Comparison of ENCODE assay signal across 17 cellular contexts in the genomic region with DNA sequence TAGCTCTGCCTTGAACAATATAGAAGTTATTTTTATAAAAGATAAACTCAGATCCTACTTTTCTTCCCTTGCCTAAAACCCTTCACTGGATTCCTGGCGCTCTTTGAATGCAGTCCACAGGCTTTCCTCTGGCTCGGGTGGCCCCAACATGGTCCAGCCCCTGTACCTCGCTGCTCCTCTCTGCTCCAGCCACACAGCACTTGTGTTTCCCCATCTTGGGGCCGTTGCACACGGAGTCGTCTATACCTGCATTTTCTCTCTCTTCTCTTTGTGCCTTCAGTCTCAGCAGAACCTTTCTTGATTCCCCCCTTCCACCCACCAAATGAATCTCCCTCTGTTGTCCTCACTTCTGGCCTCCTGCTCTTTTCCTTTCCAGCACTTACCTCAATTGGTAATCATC.
"Had no signal": no experiment of that assay in that cellular context is flagged by ENCODE, and none has a peak within 500 bp of the region (broad histone marks: within the 10 kb centered on the region; RNA-seq: fewer than 3 reads in every experiment).

No MANE protein-coding gene starts in this region.

- H3K9me3 Mint-ChIP-seq: activated CD4-positive, alpha-beta memory T cell treated with anti-CD3 and anti-CD28 coated beads, Interleukin-2, amount 10 ng/mL, durations not matched to agents 7 days and 5 days; activated naive CD4-positive, alpha-beta T cell treated with anti-CD3 and anti-CD28 coated beads, Interleukin-2, amount 50 U/mL, for 72 hours; effector memory CD8-positive, alpha-beta T cell; stimulated activated naive B cell treated with anti-CD40 and anti-IgM and Interleukin-4, amounts not matched to agents 10 μg/mL and 1 μg/mL and 100 μg/mL, for 72 hours; T-helper 2 cell treated with Interferon-gamma antibody and Interleukin-4, amounts not matched to agents 5 μg/mL and 100 μg/mL, for 36 hours had no signal

- H3K9me3 ChIP-seq: adrenal gland, left lung, ovary, thyroid gland had no signal

- H3K36me3 ChIP-seq: adrenal gland, cardiac muscle cell, left lung, ovary, thyroid gland had no signal

- H3K27ac ChIP-seq: adrenal gland, cardiac muscle cell, epithelial cell of prostate, hepatocyte, left lung, ovary, thyroid gland had no signal

- H3K27ac Mint-ChIP-seq: activated CD4-positive, alpha-beta memory T cell treated with anti-CD3 and anti-CD28 coated beads, Interleukin-2, amount 10 ng/mL, durations not matched to agents 7 days and 5 days; activated CD4-positive, alpha-beta T cell treated with anti-CD3 and anti-CD28 coated beads for 36 hours; activated naive CD4-positive, alpha-beta T cell treated with anti-CD3 and anti-CD28 coated beads, Interleukin-2, amount 50 U/mL, for 72 hours; effector memory CD8-positive, alpha-beta T cell; stimulated activated naive B cell treated with anti-CD40 and anti-IgM and Interleukin-4, amounts not matched to agents 10 μg/mL and 1 μg/mL and 100 μg/mL, for 72 hours; T-helper 2 cell treated with Interferon-gamma antibody and Interleukin-4, amounts not matched to agents 5 μg/mL and 100 μg/mL, for 36 hours had no signal

- H3K4me1 ChIP-seq: adrenal gland, left lung, thyroid gland had no signal

- DNase-seq: activated CD4-positive, alpha-beta memory T cell treated with anti-CD3 and anti-CD28 coated beads, Interleukin-2, amount 10 ng/mL, durations not matched to agents 7 days and 5 days; activated CD4-positive, alpha-beta T cell treated with anti-CD3 and anti-CD28 coated beads for 36 hours; activated gamma-delta T cell treated with Interleukin-2 at 50 U/mL for 16 hours; activated T-cell treated with anti-CD3 and anti-CD28 coated beads, Interleukin-2, amount 50 U/mL, for 48 hours; dermis blood vessel endothelial cell; effector memory CD8-positive, alpha-beta T cell; foreskin fibroblast; left lung; ovary; stimulated activated naive B cell treated with anti-CD40 and anti-IgM and Interleukin-4, amounts not matched to agents 10 μg/mL and 1 μg/mL and 100 μg/mL, for 72 hours; thyroid gland had no signal

- H3K36me3 Mint-ChIP-seq: activated naive CD4-positive, alpha-beta T cell treated with anti-CD3 and anti-CD28 coated beads, Interleukin-2, amount 50 U/mL, for 72 hours; stimulated activated naive B cell treated with anti-CD40 and anti-IgM and Interleukin-4, amounts not matched to agents 10 μg/mL and 1 μg/mL and 100 μg/mL, for 72 hours had no signal

- H3K4me1 Mint-ChIP-seq: activated CD4-positive, alpha-beta memory T cell treated with anti-CD3 and anti-CD28 coated beads, Interleukin-2, amount 10 ng/mL, durations not matched to agents 7 days and 5 days; activated CD4-positive, alpha-beta T cell treated with anti-CD3 and anti-CD28 coated beads for 36 hours; stimulated activated naive B cell treated with anti-CD40 and anti-IgM and Interleukin-4, amounts not matched to agents 10 μg/mL and 1 μg/mL and 100 μg/mL, for 72 hours had no signal

- H3K27me3 ChIP-seq: adrenal gland, cardiac muscle cell, hepatocyte, ovary, thyroid gland had no signal

- H3K79me2 ChIP-seq: hepatocyte had no signal

- ATAC-seq: activated CD4-positive, alpha-beta T cell treated with anti-CD3 and anti-CD28 coated beads for 36 hours; activated naive CD4-positive, alpha-beta T cell treated with anti-CD3 and anti-CD28 coated beads, Interleukin-2, amount 50 U/mL, for 72 hours; effector memory CD8-positive, alpha-beta T cell; left lung; stimulated activated naive B cell treated with anti-CD40 and anti-IgM and Interleukin-4, amounts not matched to agents 10 μg/mL and 1 μg/mL and 100 μg/mL, for 72 hours had no signal

- H3K4me3 Mint-ChIP-seq: activated CD4-positive, alpha-beta memory T cell treated with anti-CD3 and anti-CD28 coated beads, Interleukin-2, amount 10 ng/mL, durations not matched to agents 7 days and 5 days; activated CD4-positive, alpha-beta T cell treated with anti-CD3 and anti-CD28 coated beads for 36 hours; effector memory CD8-positive, alpha-beta T cell; stimulated activated naive B cell treated with anti-CD40 and anti-IgM and Interleukin-4, amounts not matched to agents 10 μg/mL and 1 μg/mL and 100 μg/mL, for 72 hours; T-helper 2 cell treated with Interferon-gamma antibody and Interleukin-4, amounts not matched to agents 5 μg/mL and 100 μg/mL, for 36 hours had no signal

- H3K4me3 ChIP-seq: adrenal gland, cardiac muscle cell, hepatocyte, left lung, ovary, thyroid gland had no signal

- H2AFZ ChIP-seq: hepatocyte had no signal

- H3K4me2 ChIP-seq: hepatocyte had no signal
